Comparison of ENCODE assay signal across 22 cellular contexts in the genomic region with DNA sequence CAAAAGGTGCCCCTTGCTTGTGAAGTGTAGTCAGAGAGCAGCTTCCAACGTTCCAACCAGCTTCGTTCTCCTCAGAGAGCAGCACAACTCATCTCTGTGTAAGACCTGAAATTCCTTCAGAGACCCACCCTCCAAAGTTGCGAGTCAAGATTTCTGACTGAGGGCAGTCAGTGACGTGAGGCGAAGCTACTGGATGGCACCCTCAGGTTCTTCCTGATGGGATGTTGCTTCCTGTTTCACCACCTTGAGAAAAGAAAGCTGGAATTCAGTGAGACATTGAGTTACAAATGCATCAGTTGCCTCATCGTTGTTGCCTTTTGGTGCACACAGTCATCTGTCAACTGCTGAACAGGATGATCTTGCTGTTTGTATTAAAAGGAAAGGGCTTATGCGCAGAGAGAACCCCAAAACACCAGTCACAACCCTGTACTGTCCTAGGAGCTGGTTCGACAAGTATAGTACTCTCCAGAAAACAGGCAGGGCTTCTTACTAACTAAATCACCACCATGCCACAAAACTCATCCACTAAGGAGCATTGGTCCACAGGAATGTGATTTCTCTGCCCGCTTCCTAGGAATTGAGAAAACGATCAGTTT. TPM values are rescaled to one million over a fixed set of nuclear protein-coding genes. Genes with fewer than 3 reads are reported as not detected.
"Had no signal": no experiment of that assay in that cellular context is flagged by ENCODE, and none has a peak within 500 bp of the region (broad histone marks: within the 10 kb centered on the region; RNA-seq: fewer than 3 reads in every experiment).

A gene (minus strand): TSS at position 118 of the 596 bp plus-strand sequence. CDS start 27,101 bp downstream, outside the sequence.

- ATAC-seq: activated CD4-positive, alpha-beta T cell treated with anti-CD3 and anti-CD28 coated beads for 36 hours; WTC11 had no signal

- H3K27me3 Mint-ChIP-seq: activated CD4-positive, alpha-beta T cell treated with anti-CD3 and anti-CD28 coated beads for 36 hours had no signal

- H3K36me3 Mint-ChIP-seq: mesothelial cell of epicardium, WTC11 had no signal

- H3K27ac Mint-ChIP-seq: activated CD4-positive, alpha-beta T cell treated with anti-CD3 and anti-CD28 coated beads for 36 hours; dendritic cell treated with granulocyte-macrophage colony-stimulating factor and Interleukin-4, amounts not matched to agents 40 ng/mL and 50 ng/mL, for 4 days; mesothelial cell of epicardium; WTC11 had no signal

- H3K9me3 Mint-ChIP-seq: dendritic cell treated with granulocyte-macrophage colony-stimulating factor and Interleukin-4, amounts not matched to agents 40 ng/mL and 50 ng/mL, for 4 days; mesothelial cell of epicardium had no signal

- H3K9me3 ChIP-seq: adrenal gland had no signal

- H3K4me1 Mint-ChIP-seq: mesothelial cell of epicardium, WTC11 had no signal

- H3K4me1 ChIP-seq: adrenal gland had no signal

- H3K27me3 ChIP-seq: adrenal gland had no signal

- H3K4me3 Mint-ChIP-seq: activated CD4-positive, alpha-beta T cell treated with anti-CD3 and anti-CD28 coated beads for 36 hours; dendritic cell treated with granulocyte-macrophage colony-stimulating factor and Interleukin-4, amounts not matched to agents 40 ng/mL and 50 ng/mL, for 4 days; mesothelial cell of epicardium; WTC11 had no signal

- H3K27ac ChIP-seq: adrenal gland had no signal

- DNase-seq: activated CD4-positive, alpha-beta T cell treated with anti-CD3 and anti-CD28 coated beads for 36 hours; activated CD4-positive, alpha-beta T cell treated with anti-CD3 and anti-CD28 coated beads, Interleukin-2, amount 50 U/mL, for 48 hours; adrenal gland; effector CD8-positive, alpha-beta T cell; foreskin melanocyte; hypothalamus; islet precursor cell; occipital lobe; posterior cingulate gyrus; stimulated activated CD4-positive, alpha-beta T cell treated with anti-CD3 and anti-CD28 coated beads, Interleukin-12 subunit alpha, Interleukin-12 subunit beta, amount 100 ng/mL, for 4 hours; stimulated activated CD4-positive, alpha-beta T cell treated with anti-CD3 and anti-CD28 coated beads, Interleukin-1b, Interleukin-23, amount 100 ng/mL, for 48 hours; stimulated activated CD8-positive, alpha-beta memory T cell treated with anti-CD3 and anti-CD28 coated beads, Interleukin-4, amount 100 ng/mL, for 48 hours; substantia nigra; trophoblast cell had no signal

- H3K36me3 ChIP-seq: adrenal gland had no signal

- H3K4me3 ChIP-seq: adrenal gland, lung had no signal

RNA-seq across cellular contexts. Expression of the gene that starts here (rescaled TPM):
- total RNA-seq: adrenal gland, astrocyte, chondrocyte, fibroblast of lung, renal cortical epithelial cell had no signal
- polyA plus RNA-seq: fibroblast of lung had no signal
